ENCODE assay signal across 8 cellular contexts in genomic region chr13:20526664-20527063, GRCh38. TPM values are rescaled to one million over a fixed set of nuclear protein-coding genes. Genes with fewer than 3 reads are reported as not detected.
DNase-seq lines count a peak whose midpoint lies in the region; ATAC-seq and TF ChIP-seq lines count a peak whose summit lies in the region.

No MANE protein-coding gene starts in this region.

- ATAC-seq in PC-3, result peak; percentile 6
- ATAC-seq in psoas muscle, result no peak
- no peak for ATAC-seq in GM19452 (IDR thresholded peaks at IDR 0.05; ENCODE audit: unreplicated experiment)

- no peaks in the 10 kb centered on the region for H3K9me3 ChIP-seq in PC-3 (ENCODE audit: low read length)
- H3K9me3 ChIP-seq in psoas muscle, result no peaks in the 10 kb centered on the region

- TF ChIP-seq CTCF in PC-3 (conservative IDR thresholded peaks at IDR 0.05; ENCODE audit: low read depth, low read length), result no peak
- TF ChIP-seq CTCF in endothelial cell (IDR thresholded peaks at IDR 0.05; ENCODE audit: unreplicated experiment), result no peak
- TF ChIP-seq CTCF in psoas muscle (IDR thresholded peaks at IDR 0.05), result no peak

- H3K9me2 ChIP-seq in PC-3 (replicated peaks; ENCODE audit: low read length), result no peaks in the 10 kb centered on the region

- H3K4me3 ChIP-seq in PC-3 (ENCODE audit: low read length) (peak overlapping the region; percentile 94), psoas muscle (peak overlapping the region; percentile 83)

- peak overlapping the region; percentile 96 for H3K4me2 ChIP-seq in PC-3 (ENCODE audit: low read length)

- H3K27ac Mint-ChIP-seq in endothelial cell (ENCODE audit: unreplicated experiment), result peak overlapping the region; percentile 43

- H3K79me2 ChIP-seq in PC-3 (ENCODE audit: low read length), result peaks cover 18% of the 10 kb centered on the region

- H3K27me3 Mint-ChIP-seq in endothelial cell (ENCODE audit: unreplicated experiment), result peaks cover 10% of the 10 kb centered on the region

- intact Hi-C loops in PC-3 (cut with micrococcal nuclease) (loop anchor here (1.0 kb wide), 1 partner anchor 41 kb away; the partner anchor contains the start of gene IFT88), psoas muscle (cut with DNase I) (loop anchor here (2.0 to 10.0 kb wide), 3 partner anchors 36 to 248 kb away; partner anchors contain the start of genes EEF1AKMT1 (in 1 of the 2) and IFT88 (in 1 of the 2))

- POLR2A ChIA-PET in PC-3 (lab: Charles Lee; ENCODE audit: unreplicated experiment), result no interaction called here

- no peaks in the 10 kb centered on the region for H3K36me3 ChIP-seq in PC-3 (ENCODE audit: low read depth, low read length)
- no peaks in the 10 kb centered on the region for H3K36me3 ChIP-seq in psoas muscle (ENCODE audit: insufficient read depth in 1 of 2, low read depth in 1 of 2)

- H3K9ac ChIP-seq in PC-3 (ENCODE audit: low read length), result peak overlapping the region; percentile 86

- no TSS peak for BruUV-seq in PC-3 (replicated peaks; lab: Mats Ljungman, UMichigan)

- no peaks in the 10 kb centered on the region for H3K9me3 Mint-ChIP-seq in endothelial cell (ENCODE audit: unreplicated experiment)

- H2AFZ ChIP-seq in PC-3 (ENCODE audit: low read length), result peak overlapping the region; percentile 99

- H3K36me3 Mint-ChIP-seq in endothelial cell (ENCODE audit: low read depth, unreplicated experiment), result no peaks in the 10 kb centered on the region

- peaks cover 9% of the 10 kb centered on the region for H3K4me1 Mint-ChIP-seq in endothelial cell (ENCODE audit: unreplicated experiment)

- H3K4me1 ChIP-seq in PC-3 (ENCODE audit: insufficient read depth, low read length), result peaks cover 13% of the 10 kb centered on the region
- H3K4me1 ChIP-seq in psoas muscle, result no peaks in the 10 kb centered on the region

- H3K4me3 Mint-ChIP-seq in endothelial cell (ENCODE audit: unreplicated experiment), result peak overlapping the region; percentile 69

- H3K27me3 ChIP-seq in PC-3 (ENCODE audit: low read length), result no peaks in the 10 kb centered on the region
- H3K27me3 ChIP-seq in psoas muscle (ENCODE audit: insufficient read depth in 3 of 3, low read length in 2 of 3), result no peaks in the 10 kb centered on the region

- H3K27ac ChIP-seq in PC-3 (ENCODE audit: low read length) (peak overlapping the region; percentile 73), psoas muscle (peak overlapping the region; percentile 91)

- DNase-seq in ELR (ENCODE audit: low read depth) (peak; percentile 69), PC-3 (no peak), endothelial cell (ENCODE audit: low spot score) (no peak), psoas muscle (no peak), NCI-H524 treated with DMSO at 0.1 percent for 48 hours (lab: John Stamatoyannopoulos, UW) (no peak)
- no peak for DNase-seq in stimulated activated naive CD4-positive, alpha-beta T cell treated with Interleukin-2 at 50 U/mL for 16 hours (lab: John Stamatoyannopoulos, UW)
- no peak for DNase-seq in central memory CD4-positive, alpha-beta T cell

- 34 to 49% (median 39%) methylated on average over 6 of the region's 6 CpGs for WGBS in psoas muscle, 3 donors

- CTCF ChIA-PET in PC-3 (lab: Charles Lee), result no interaction called here

- H4K20me1 ChIP-seq in PC-3 (ENCODE audit: low read length), result no peaks in the 10 kb centered on the region

- no peaks in the 10 kb centered on the region for H3F3A ChIP-seq in PC-3 (ENCODE audit: low read length, unreplicated experiment)

RNA-seq across cellular contexts. Expression of gene CRYL1, which starts 1.0 kb away (rescaled TPM):
- total RNA-seq in PC-3 (2014; rRNA removed) (13.6 and 20.8 TPM in 2 replicates), endothelial cell (ENCODE audit: unreplicated experiment) (4.8 TPM), psoas muscle (10 to 100 TPM; 12.4 to 17.0 (median 14.2) TPM)
- 10 to 100 TPM in 1 of 3 donors, 1 to 10 TPM in 2; 6.4 to 18.5 (median 8.2) TPM for polyA plus RNA-seq in psoas muscle

RNA-seq across cellular contexts. Expression of gene IFT88, which starts 40.3 kb away (rescaled TPM):
- total RNA-seq in PC-3 (2014; rRNA removed), result 11.9 and 12.6 TPM in 2 replicates
- total RNA-seq in endothelial cell (ENCODE audit: unreplicated experiment), result 7.8 TPM
- 1 to 10 TPM; 3.9 to 9.8 (median 6.0) TPM for total RNA-seq in psoas muscle
- polyA plus RNA-seq in psoas muscle, result 1 to 10 TPM; 4.5 to 6.2 (median 4.6) TPM
